Comparison of ENCODE assay signal across 8 cellular contexts in genomic region chr4:170853422-170854021, GRCh38.
A peak's percentile ranks its signal among the peaks of the same experiment; 100 is the strongest.
DNase-seq lines count a peak whose midpoint lies in the region; ATAC-seq and TF ChIP-seq lines count a peak whose summit lies in the region.

No MANE protein-coding gene starts in this region.

- H3K9ac ChIP-seq in NT2/D1 (ENCODE audit: insufficient read length, low read depth): no peak overlapping the region

- no peaks in the 10 kb centered on the region for H3K9me3 ChIP-seq in NT2/D1 (ENCODE audit: insufficient read depth, low read length)
- no peaks in the 10 kb centered on the region for H3K9me3 ChIP-seq in effector memory CD4-positive, alpha-beta T cell (ENCODE audit: control insufficient read depth, low read length)

- TF ChIP-seq CTCF in coronary artery (IDR thresholded peaks at IDR 0.05): peak; percentile 60

- H3K27ac ChIP-seq in coronary artery: no peak overlapping the region
- H3K27ac ChIP-seq in effector memory CD4-positive, alpha-beta T cell (ENCODE audit: insufficient read depth, low read length, poor library complexity, severe bottlenecking): no peak overlapping the region

- peak; percentile 86 for ATAC-seq in GM18907 (IDR thresholded peaks at IDR 0.05; ENCODE audit: unreplicated experiment)
- ATAC-seq in HG03060 (IDR thresholded peaks at IDR 0.05; ENCODE audit: low read depth, unreplicated experiment): peak; percentile 62
- ATAC-seq in HG03196 (IDR thresholded peaks at IDR 0.05; ENCODE audit: unreplicated experiment): no peak

- no peaks in the 10 kb centered on the region for H3K36me3 ChIP-seq in NT2/D1 (ENCODE audit: insufficient read depth, insufficient read length, low read length)
- H3K36me3 ChIP-seq in effector memory CD4-positive, alpha-beta T cell (ENCODE audit: control insufficient read depth, insufficient read depth, low read length): no peaks in the 10 kb centered on the region

- peak; percentile 75 for DNase-seq in DMS53 (lab: John Stamatoyannopoulos, UW)
- peak; percentile 33 for DNase-seq in NT2/D1 (ENCODE audit: low read depth, low spot score)
- no peak for DNase-seq in coronary artery (ENCODE audit: low spot score)
- DNase-seq in mucosa of gallbladder (ENCODE audit: low spot score): peak; percentile 44
- no peak for DNase-seq in effector memory CD4-positive, alpha-beta T cell

- H3K4me3 ChIP-seq in NT2/D1 (ENCODE audit: insufficient read length, low read depth): no peak overlapping the region
- no peak overlapping the region for H3K4me3 ChIP-seq in coronary artery
- H3K4me3 ChIP-seq in effector memory CD4-positive, alpha-beta T cell (ENCODE audit: insufficient read depth, low read depth, low read length, poor library complexity, severe bottlenecking): no peak overlapping the region

- no peaks in the 10 kb centered on the region for H3K4me1 ChIP-seq in NT2/D1 (ENCODE audit: insufficient read depth, insufficient read length)
- H3K4me1 ChIP-seq in effector memory CD4-positive, alpha-beta T cell (ENCODE audit: control insufficient read depth, insufficient read depth, low read length, poor library complexity, severe bottlenecking): no peaks in the 10 kb centered on the region

- H3K27me3 ChIP-seq in NT2/D1 (ENCODE audit: insufficient read depth, insufficient read length): no peaks in the 10 kb centered on the region
- H3K27me3 ChIP-seq in effector memory CD4-positive, alpha-beta T cell (replicated peaks; ENCODE audit: control insufficient read depth, insufficient read depth, low read length, poor library complexity, severe bottlenecking): no peaks in the 10 kb centered on the region

Comparison
In these comparisons a context has a peak if more than half of its experiments do, and no peak if none do; other contexts are left out.
1. DNase-seq: peak in DMS53 (single experiment), NT2/D1 (single experiment) and mucosa of gallbladder (single experiment); none in coronary artery (single experiment) and effector memory CD4-positive, alpha-beta T cell (0 of 3).